28 cellular contexts compared by ENCODE assay signal in the genomic region with DNA sequence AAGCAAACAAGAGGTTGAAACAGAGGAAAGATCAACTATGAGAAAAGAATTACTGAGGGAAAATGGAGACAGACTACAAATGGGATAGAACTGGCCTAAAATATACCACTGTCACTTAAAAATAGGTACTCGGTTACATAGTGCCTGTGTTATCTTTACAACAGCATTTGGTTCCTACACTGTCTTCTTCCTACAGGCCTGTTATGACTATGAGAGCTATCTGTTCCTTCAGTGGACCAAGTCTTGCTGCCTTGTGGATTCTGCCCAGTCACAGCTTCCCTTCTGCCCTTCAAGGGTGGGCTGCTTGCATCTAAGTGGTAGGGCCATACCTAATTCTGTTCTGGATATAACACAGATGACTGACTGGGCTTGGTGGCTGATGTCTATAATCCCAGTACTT. TPM values are rescaled to one million over a fixed set of nuclear protein-coding genes. Genes with fewer than 3 reads are reported as not detected.
DNase-seq lines count a peak whose midpoint lies in the region; ATAC-seq and TF ChIP-seq lines count a peak whose summit lies in the region.
"Had no signal": no experiment of that assay in that cellular context is flagged by ENCODE, and none has a peak within 500 bp of the region (broad histone marks: within the 10 kb centered on the region; RNA-seq: fewer than 3 reads in every experiment).

No MANE protein-coding gene starts in this region.

- H3K9me3 Mint-ChIP-seq in activated CD4-positive, alpha-beta T cell treated with anti-CD3 and anti-CD28 coated beads for 36 hours (ENCODE audit: low read depth): no peaks in the 10 kb centered on the region
- peaks cover 5% of the 10 kb centered on the region for H3K9me3 Mint-ChIP-seq in activated CD4-positive, alpha-beta T cell treated with anti-CD3 and anti-CD28 coated beads, Interleukin-2, amount 10 ng/mL, durations not matched to agents 7 days and 5 days
- H3K9me3 Mint-ChIP-seq in CD4-positive, alpha-beta memory T cell: no peaks in the 10 kb centered on the region
- H3K9me3 Mint-ChIP-seq in activated T-helper 17 cell treated with anti-CD3 and anti-CD28 coated beads, Interleukin-2, amount 50 U/mL, for 72 hours: no peaks in the 10 kb centered on the region
- H3K9me3 Mint-ChIP-seq in stimulated activated effector memory CD8-positive, alpha-beta T cell treated with anti-CD3 and anti-CD28 coated beads, Interleukin-12 subunit alpha, Interleukin-12 subunit beta, amount 100 ng/mL, for 72 hours: no peaks in the 10 kb centered on the region
- H3K9me3 Mint-ChIP-seq: GM23338, HFFc6, IgD-negative memory B cell had no signal

- POLR2A ChIA-PET in activated CD4-positive, alpha-beta T cell treated with anti-CD3 and anti-CD28 coated beads for 36 hours (lab: Charles Lee): no interaction called here
- POLR2A ChIA-PET in activated CD4-positive, alpha-beta T cell treated with anti-CD3 and anti-CD28 coated beads, Interleukin-2, amount 10 ng/mL, durations not matched to agents 7 days and 5 days (lab: Charles Lee): no interaction called here
- POLR2A ChIA-PET in CD4-positive, alpha-beta memory T cell (lab: Charles Lee; ENCODE audit: partially characterized antibody): interaction anchor here (1.0 to 5.3 kb wide), 7 partner anchors 11 to 113 kb away, joined by 3 to 41 read pairs (median 6); a partner anchor contains a TSS

- peak; percentile 28 for ATAC-seq in activated CD4-positive, alpha-beta T cell treated with anti-CD3 and anti-CD28 coated beads for 36 hours
- peak; percentile 64 for ATAC-seq in activated T-helper 17 cell treated with anti-CD3 and anti-CD28 coated beads, Interleukin-2, amount 50 U/mL, for 72 hours (replicated peaks)
- peak; percentile 58 for ATAC-seq in stimulated activated effector memory CD8-positive, alpha-beta T cell treated with anti-CD3 and anti-CD28 coated beads, Interleukin-12 subunit alpha, Interleukin-12 subunit beta, amount 100 ng/mL, for 72 hours
- ATAC-seq: GM12878, GM23338, Right ventricle myocardium inferior had no signal

- no peaks in the 10 kb centered on the region for H3K27me3 ChIP-seq in CD4-positive, alpha-beta memory T cell (ENCODE audit: insufficient read depth, low read length)
- no peaks in the 10 kb centered on the region for H3K27me3 ChIP-seq in transverse colon
- H3K27me3 ChIP-seq in H7 (ENCODE audit: control insufficient read depth, insufficient read depth, low read length): no peaks in the 10 kb centered on the region
- H3K27me3 ChIP-seq: BE2C, SJCRH30 had no signal

- in situ Hi-C loops in transverse colon (cut with MboI; ENCODE audit: low pct_ligation_motif_present in 1 of 4, low pct_unique_long_range_greater_than_20kb in 1 of 4, low sequenced_read_pairs in 3 of 4): loop anchor here in 1 of 4 donors (25.0 kb wide), 1 partner anchor 172 kb away; no protein-coding TSS in a partner anchor

- H3K9me3 ChIP-seq in CD4-positive, alpha-beta memory T cell (ENCODE audit: control insufficient read depth in 1 of 2, low read length in 2 of 2): no peaks in the 10 kb centered on the region
- H3K9me3 ChIP-seq in transverse colon: no peaks in the 10 kb centered on the region
- H3K9me3 ChIP-seq: BE2C, Caco-2, HAP-1, SJCRH30 had no signal

- H3K27me3 Mint-ChIP-seq in activated CD4-positive, alpha-beta T cell treated with anti-CD3 and anti-CD28 coated beads for 36 hours: no peaks in the 10 kb centered on the region
- no peaks in the 10 kb centered on the region for H3K27me3 Mint-ChIP-seq in activated CD4-positive, alpha-beta T cell treated with anti-CD3 and anti-CD28 coated beads, Interleukin-2, amount 10 ng/mL, durations not matched to agents 7 days and 5 days
- H3K27me3 Mint-ChIP-seq in CD4-positive, alpha-beta memory T cell: no peaks in the 10 kb centered on the region
- H3K27me3 Mint-ChIP-seq in activated T-helper 17 cell treated with anti-CD3 and anti-CD28 coated beads, Interleukin-2, amount 50 U/mL, for 72 hours: no peaks in the 10 kb centered on the region
- H3K27me3 Mint-ChIP-seq: IgD-negative memory B cell had no signal

- TF ChIP-seq POLR2A in transverse colon (IDR thresholded peaks at IDR 0.05): no peak

- TF ChIP-seq CTCF in transverse colon (IDR thresholded peaks at IDR 0.05): no peak

- H3K27ac ChIP-seq in CD4-positive, alpha-beta memory T cell (ENCODE audit: low read depth, low read length): no peak overlapping the region
- H3K27ac ChIP-seq in transverse colon: no peak overlapping the region
- H3K27ac ChIP-seq: HL-60, KMS-11, PC-9, SJCRH30 had no signal

- DNase-seq in activated CD4-positive, alpha-beta T cell treated with anti-CD3 and anti-CD28 coated beads for 36 hours: no peak
- no peak for DNase-seq in activated CD4-positive, alpha-beta T cell treated with anti-CD3 and anti-CD28 coated beads, Interleukin-2, amount 10 ng/mL, durations not matched to agents 7 days and 5 days
- DNase-seq in CD4-positive, alpha-beta memory T cell: no peak
- no peak for DNase-seq in stimulated activated effector memory CD8-positive, alpha-beta T cell treated with anti-CD3 and anti-CD28 coated beads, Interleukin-12 subunit alpha, Interleukin-12 subunit beta, amount 100 ng/mL, for 72 hours (ENCODE audit: low spot score in 2 of 2)
- DNase-seq in transverse colon (no peak), H7 (no peak)
- DNase-seq: BE2C; Caco-2; EL; GDM1; HFFc6; MM.1S; NCI-H2029; NCI-H446; NCI-H524 treated with DMSO at 0.1 percent for 48 hours; NCI-H774; NK-92 treated with Interleukin-12 subunit alpha and Interleukin-12 subunit beta, amount 100 ng/mL, for 24 hours; PC-9; SJCRH30 had no signal

- CTCF ChIA-PET in activated CD4-positive, alpha-beta T cell treated with anti-CD3 and anti-CD28 coated beads for 36 hours (lab: Charles Lee): interaction anchor here (0.6 to 4.8 kb wide), 5 partner anchors 10 to 173 kb away, joined by 3 to 33 read pairs (median 6); no protein-coding TSS in a partner anchor
- CTCF ChIA-PET in activated CD4-positive, alpha-beta T cell treated with anti-CD3 and anti-CD28 coated beads, Interleukin-2, amount 10 ng/mL, durations not matched to agents 7 days and 5 days (lab: Charles Lee): interaction anchor here (0.5 to 5.4 kb wide), 6 partner anchors 9 to 248 kb away, joined by 3 to 32 read pairs (median 4); a partner anchor contains a TSS
- CTCF ChIA-PET in CD4-positive, alpha-beta memory T cell (lab: Charles Lee; ENCODE audit: partially characterized antibody): interaction anchor here (1.3 to 9.3 kb wide), 6 partner anchors 8 to 173 kb away, joined by 4 to 68 read pairs (median 19); no protein-coding TSS in a partner anchor

- H3K36me3 ChIP-seq in CD4-positive, alpha-beta memory T cell (ENCODE audit: insufficient read depth, low read length): no peaks in the 10 kb centered on the region
- no peaks in the 10 kb centered on the region for H3K36me3 ChIP-seq in transverse colon
- no peaks in the 10 kb centered on the region for H3K36me3 ChIP-seq in H7 (replicated peaks; ENCODE audit: control insufficient read depth, insufficient read depth, low read length)
- H3K36me3 ChIP-seq: BE2C, HAP-1, SJCRH30 had no signal

- 97 to 100% methylated on average over 1 of the region's 1 CpG for WGBS in transverse colon (ENCODE audit: low coverage in 1 of 2), 2 donors

- peaks cover 72% of the 10 kb centered on the region for H3K4me1 Mint-ChIP-seq in activated CD4-positive, alpha-beta T cell treated with anti-CD3 and anti-CD28 coated beads for 36 hours
- H3K4me1 Mint-ChIP-seq in activated CD4-positive, alpha-beta T cell treated with anti-CD3 and anti-CD28 coated beads, Interleukin-2, amount 10 ng/mL, durations not matched to agents 7 days and 5 days: peaks cover 51% of the 10 kb centered on the region
- peaks cover 77 to 94% (median 87%) of the 10 kb centered on the region in 4 donors for H3K4me1 Mint-ChIP-seq in CD4-positive, alpha-beta memory T cell
- H3K4me1 Mint-ChIP-seq in activated T-helper 17 cell treated with anti-CD3 and anti-CD28 coated beads, Interleukin-2, amount 50 U/mL, for 72 hours: peaks cover 49% of the 10 kb centered on the region
- peaks cover 31% of the 10 kb centered on the region for H3K4me1 Mint-ChIP-seq in stimulated activated effector memory CD8-positive, alpha-beta T cell treated with anti-CD3 and anti-CD28 coated beads, Interleukin-12 subunit alpha, Interleukin-12 subunit beta, amount 100 ng/mL, for 72 hours

- no peak overlapping the region for H3K4me3 Mint-ChIP-seq in activated CD4-positive, alpha-beta T cell treated with anti-CD3 and anti-CD28 coated beads for 36 hours
- H3K4me3 Mint-ChIP-seq in activated CD4-positive, alpha-beta T cell treated with anti-CD3 and anti-CD28 coated beads, Interleukin-2, amount 10 ng/mL, durations not matched to agents 7 days and 5 days: no peak overlapping the region
- H3K4me3 Mint-ChIP-seq in CD4-positive, alpha-beta memory T cell: peak overlapping the region in 1 of 8 donors; percentile 47
- peak overlapping the region; percentile 9 for H3K4me3 Mint-ChIP-seq in activated T-helper 17 cell treated with anti-CD3 and anti-CD28 coated beads, Interleukin-2, amount 50 U/mL, for 72 hours
- no peak overlapping the region for H3K4me3 Mint-ChIP-seq in stimulated activated effector memory CD8-positive, alpha-beta T cell treated with anti-CD3 and anti-CD28 coated beads, Interleukin-12 subunit alpha, Interleukin-12 subunit beta, amount 100 ng/mL, for 72 hours
- H3K4me3 Mint-ChIP-seq: CD14-positive monocyte, GM23338, HFFc6 had no signal

- TF ChIP-seq EP300 in transverse colon (IDR thresholded peaks at IDR 0.05; ENCODE audit: low read depth): no peak

- intact Hi-C loops in activated CD4-positive, alpha-beta T cell treated with anti-CD3 and anti-CD28 coated beads for 36 hours (cut with DNase I, micrococcal nuclease): no loop called here
- intact Hi-C loops in CD4-positive, alpha-beta memory T cell (cut with micrococcal nuclease): no loop called here
- intact Hi-C loops in transverse colon (cut with DNase I; ENCODE audit: low total_unique reads): no loop called here

- no peaks in the 10 kb centered on the region for H3K36me3 Mint-ChIP-seq in activated CD4-positive, alpha-beta T cell treated with anti-CD3 and anti-CD28 coated beads for 36 hours (ENCODE audit: low read depth)
- H3K36me3 Mint-ChIP-seq in activated CD4-positive, alpha-beta T cell treated with anti-CD3 and anti-CD28 coated beads, Interleukin-2, amount 10 ng/mL, durations not matched to agents 7 days and 5 days (ENCODE audit: low read depth): peaks cover 20% of the 10 kb centered on the region
- no peaks in the 10 kb centered on the region for H3K36me3 Mint-ChIP-seq in CD4-positive, alpha-beta memory T cell
- H3K36me3 Mint-ChIP-seq in activated T-helper 17 cell treated with anti-CD3 and anti-CD28 coated beads, Interleukin-2, amount 50 U/mL, for 72 hours (ENCODE audit: low read depth): no peaks in the 10 kb centered on the region
- H3K36me3 Mint-ChIP-seq in stimulated activated effector memory CD8-positive, alpha-beta T cell treated with anti-CD3 and anti-CD28 coated beads, Interleukin-12 subunit alpha, Interleukin-12 subunit beta, amount 100 ng/mL, for 72 hours: no peaks in the 10 kb centered on the region
- H3K36me3 Mint-ChIP-seq: CD14-positive monocyte, IgD-negative memory B cell had no signal

- H3K4me1 ChIP-seq in CD4-positive, alpha-beta memory T cell (ENCODE audit: insufficient read depth, low read length): peaks cover 86% of the 10 kb centered on the region
- H3K4me1 ChIP-seq in transverse colon: peaks cover 0 to 7% (median 0%) of the 10 kb centered on the region in 4 donors

- H3K4me3 ChIP-seq in CD4-positive, alpha-beta memory T cell (ENCODE audit: low read length in 2 of 2): no peak overlapping the region
- no peak overlapping the region for H3K4me3 ChIP-seq in transverse colon
- H3K4me3 ChIP-seq in H7 (ENCODE audit: insufficient read depth, low read depth, low read length): no peak overlapping the region
- H3K4me3 ChIP-seq: GM12878, GM23338, HAP-1, PC-9, SJCRH30 had no signal

- H3K27ac Mint-ChIP-seq in activated CD4-positive, alpha-beta T cell treated with anti-CD3 and anti-CD28 coated beads for 36 hours: no peak overlapping the region
- no peak overlapping the region for H3K27ac Mint-ChIP-seq in activated CD4-positive, alpha-beta T cell treated with anti-CD3 and anti-CD28 coated beads, Interleukin-2, amount 10 ng/mL, durations not matched to agents 7 days and 5 days
- peak overlapping the region; percentile 14 to 93 (median 81) for H3K27ac Mint-ChIP-seq in CD4-positive, alpha-beta memory T cell
- H3K27ac Mint-ChIP-seq in activated T-helper 17 cell treated with anti-CD3 and anti-CD28 coated beads, Interleukin-2, amount 50 U/mL, for 72 hours: peak overlapping the region; percentile 11
- peak overlapping the region; percentile 6 for H3K27ac Mint-ChIP-seq in stimulated activated effector memory CD8-positive, alpha-beta T cell treated with anti-CD3 and anti-CD28 coated beads, Interleukin-12 subunit alpha, Interleukin-12 subunit beta, amount 100 ng/mL, for 72 hours
- H3K27ac Mint-ChIP-seq: CD14-positive monocyte, GM23338, HFFc6, IgD-negative memory B cell had no signal

RNA-seq across cellular contexts. Expression of a gene that starts 13.8 kb away (rescaled TPM):
- total RNA-seq in activated CD4-positive, alpha-beta T cell treated with anti-CD3 and anti-CD28 coated beads for 36 hours: 10 to 100 TPM; 34.4 to 38.3 TPM
- 100 to 1,000 TPM; 102 to 109 TPM for total RNA-seq in activated CD4-positive, alpha-beta T cell treated with anti-CD3 and anti-CD28 coated beads, Interleukin-2, amount 10 ng/mL, durations not matched to agents 7 days and 5 days
- total RNA-seq in CD4-positive, alpha-beta memory T cell: 100 to 1,000 TPM; 120 TPM
- 100 to 1,000 TPM; 131 to 160 TPM for polyA plus RNA-seq in CD4-positive, alpha-beta memory T cell
- 10 to 100 TPM; 12.3 to 17.0 TPM for total RNA-seq in activated T-helper 17 cell treated with anti-CD3 and anti-CD28 coated beads, Interleukin-2, amount 50 U/mL, for 72 hours
- total RNA-seq in transverse colon: 10 to 100 TPM in 1 of 4 donors, 1 to 10 TPM in 3; 2.6 to 13.2 (median 5.6) TPM
- 3.6 and 3.8 TPM in 2 replicates for total RNA-seq in H7 (2014; rRNA removed; shearing (Covaris generic))

Comparison
In these comparisons a context has a peak if more than half of its experiments do, and no peak if none do; other contexts are left out.
1. H3K27ac Mint-ChIP-seq: peak in CD4-positive, alpha-beta memory T cell (7 of 7), activated T-helper 17 cell treated with anti-CD3 and anti-CD28 coated beads, Interleukin-2, amount 50 U/mL, for 72 hours (single experiment) and stimulated activated effector memory CD8-positive, alpha-beta T cell treated with anti-CD3 and anti-CD28 coated beads, Interleukin-12 subunit alpha, Interleukin-12 subunit beta, amount 100 ng/mL, for 72 hours (single experiment); none in activated CD4-positive, alpha-beta T cell treated with anti-CD3 and anti-CD28 coated beads for 36 hours (single experiment) and activated CD4-positive, alpha-beta T cell treated with anti-CD3 and anti-CD28 coated beads, Interleukin-2, amount 10 ng/mL, durations not matched to agents 7 days and 5 days (single experiment).
2. Peak in every context shown above with its lines, with median percentiles within 50 percentile points of each other: ATAC-seq.